Comparison of ENCODE assay signal across 7 cellular contexts in genomic region chr1:165367375-165367993, GRCh38. TPM values are rescaled to one million over a fixed set of nuclear protein-coding genes. Genes with fewer than 3 reads are reported as not detected.
DNase-seq lines count a peak whose midpoint lies in the region; ATAC-seq and TF ChIP-seq lines count a peak whose summit lies in the region.

No MANE protein-coding gene starts in this region.

- peaks cover 67% of the 10 kb centered on the region for H3K27me3 Mint-ChIP-seq in chondrocyte (ENCODE audit: low read depth)

- H3K4me1 Mint-ChIP-seq in chondrocyte (ENCODE audit: low read depth), result peaks cover 4% of the 10 kb centered on the region

- TF ChIP-seq CTCF in GM12875 (IDR thresholded peaks at IDR 0.05; ENCODE audit: borderline replicate concordance, insufficient read depth, low read depth, low read length) (peak; percentile 97), chondrocyte (IDR thresholded peaks at IDR 0.05) (peak; percentile 88)

- peak; percentile 81 for ATAC-seq in HG02678 (IDR thresholded peaks at IDR 0.05; ENCODE audit: unreplicated experiment)

- H3K4me3 Mint-ChIP-seq in chondrocyte (ENCODE audit: unreplicated experiment), result no peak overlapping the region

- H3K4me3 ChIP-seq in GM12875 (ENCODE audit: low read depth, low read length), result no peak overlapping the region

- H3K9me3 Mint-ChIP-seq in chondrocyte (ENCODE audit: low read depth), result no peaks in the 10 kb centered on the region

- H3K27ac Mint-ChIP-seq in chondrocyte (ENCODE audit: unreplicated experiment), result no peak overlapping the region

- peak; percentile 42 for DNase-seq in NCI-H2196 treated with DMSO at 0.1 percent for 48 hours (lab: John Stamatoyannopoulos, UW; ENCODE audit: unreplicated experiment)
- peak; percentile 61 for DNase-seq in activated CD4-positive, alpha-beta T cell treated with anti-CD3 and anti-CD28 coated beads for 1 hour
- no peak for DNase-seq in chondrocyte (ENCODE audit: low spot score)
- DNase-seq in medulla oblongata (ENCODE audit: extremely low spot score), result peak; percentile 89
- peak; percentile 61 for DNase-seq in stimulated activated CD8-positive, alpha-beta memory T cell treated with anti-CD3 and anti-CD28 coated beads, Interleukin-15, amount 100 ng/mL, for 24 hours (ENCODE audit: low read depth)

- no peaks in the 10 kb centered on the region for H3K36me3 Mint-ChIP-seq in chondrocyte (ENCODE audit: low read depth)

RNA-seq across cellular contexts. Expression of gene LMX1A, which starts 11.0 kb away (rescaled TPM):
- total RNA-seq in chondrocyte, result not detected in 3 replicates
